Comparison of ENCODE assay signal across 25 cellular contexts in the genomic region with DNA sequence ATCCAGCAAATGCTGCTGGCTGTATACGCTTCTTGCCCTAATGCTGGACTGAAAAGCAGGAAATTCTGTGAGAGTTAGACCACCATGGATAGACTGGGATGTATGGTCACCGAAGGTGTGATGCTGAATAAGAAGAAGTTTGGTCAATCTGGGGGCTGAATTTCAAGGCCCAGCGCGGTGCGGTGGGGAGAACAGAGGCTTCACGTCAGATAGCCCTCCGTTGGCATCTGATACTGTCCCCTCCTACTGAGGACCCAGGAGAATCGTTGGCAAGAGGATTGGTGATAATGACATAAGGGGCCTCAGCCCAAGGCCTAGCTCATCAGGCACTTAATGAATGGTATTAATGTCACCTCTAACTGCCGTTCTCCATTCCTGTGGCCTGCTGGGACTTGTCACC.
"Had no signal": no experiment of that assay in that cellular context is flagged by ENCODE, and none has a peak within 500 bp of the region (broad histone marks: within the 10 kb centered on the region; RNA-seq: fewer than 3 reads in every experiment).

No MANE protein-coding gene starts in this region.

- H3K36me3 Mint-ChIP-seq: mesothelial cell of epicardium; naive B cell; natural killer cell; stimulated activated memory B cell treated with anti-CD40 and anti-IgM and Interleukin-4, amounts not matched to agents 10 μg/mL and 1 μg/mL and 100 μg/mL, for 72 hours; type B pancreatic cell had no signal

- ATAC-seq: left colon; left lung; lower lobe of right lung; natural killer cell; pancreas; psoas muscle; right lobe of liver; stimulated activated memory B cell treated with anti-CD40 and anti-IgM and Interleukin-4, amounts not matched to agents 10 μg/mL and 1 μg/mL and 100 μg/mL, for 72 hours; stimulated activated naive CD8-positive, alpha-beta T cell treated with anti-CD3 and anti-CD28 coated beads, Interleukin-15, amount 100 ng/mL, for 72 hours had no signal

- H3K27me3 Mint-ChIP-seq: stimulated activated memory B cell treated with anti-CD40 and anti-IgM and Interleukin-4, amounts not matched to agents 10 μg/mL and 1 μg/mL and 100 μg/mL, for 72 hours; stimulated activated naive CD8-positive, alpha-beta T cell treated with anti-CD3 and anti-CD28 coated beads, Interleukin-15, amount 100 ng/mL, for 72 hours; type B pancreatic cell had no signal

- DNase-seq: hippocampal formation; kidney; left colon; left lung; lower lobe of right lung; mammary epithelial cell; mesendoderm; naive B cell; natural killer cell; nephron progenitor cell; pancreas; posterior cingulate gyrus; psoas muscle; right lobe of liver; stimulated activated CD4-positive, alpha-beta T cell treated with anti-CD3 and anti-CD28 coated beads, Interleukin-1b, Interleukin-23, amount 100 ng/mL, for 48 hours; stimulated activated CD4-positive, alpha-beta T cell treated with anti-CD3 and anti-CD28 coated beads, Interleukin-2, amount 100 ng/mL, for 48 hours; stimulated activated CD4-positive, alpha-beta T cell treated with anti-CD3 and anti-CD28 coated beads, Interleukin-4, amount 100 ng/mL, for 4 hours; stimulated activated CD8-positive, alpha-beta memory T cell treated with anti-CD3 and anti-CD28 coated beads, Interleukin-4, amount 100 ng/mL, for 48 hours; stimulated activated naive CD4-positive, alpha-beta T cell treated with Interleukin-2 at 50 U/mL for 16 hours; stimulated activated naive CD8-positive, alpha-beta T cell treated with anti-CD3 and anti-CD28 coated beads, Interleukin-15, amount 100 ng/mL, for 72 hours; substantia nigra; uterus had no signal

- H3K9me3 Mint-ChIP-seq: mesothelial cell of epicardium; naive B cell; natural killer cell; stimulated activated memory B cell treated with anti-CD40 and anti-IgM and Interleukin-4, amounts not matched to agents 10 μg/mL and 1 μg/mL and 100 μg/mL, for 72 hours; stimulated activated naive CD8-positive, alpha-beta T cell treated with anti-CD3 and anti-CD28 coated beads, Interleukin-15, amount 100 ng/mL, for 72 hours; type B pancreatic cell had no signal

- H3K27ac Mint-ChIP-seq: mesothelial cell of epicardium; naive B cell; natural killer cell; nephron progenitor cell; stimulated activated memory B cell treated with anti-CD40 and anti-IgM and Interleukin-4, amounts not matched to agents 10 μg/mL and 1 μg/mL and 100 μg/mL, for 72 hours; stimulated activated naive CD8-positive, alpha-beta T cell treated with anti-CD3 and anti-CD28 coated beads, Interleukin-15, amount 100 ng/mL, for 72 hours; type B pancreatic cell had no signal

- H3K4me3 Mint-ChIP-seq: mesothelial cell of epicardium; naive B cell; natural killer cell; nephron progenitor cell; stimulated activated memory B cell treated with anti-CD40 and anti-IgM and Interleukin-4, amounts not matched to agents 10 μg/mL and 1 μg/mL and 100 μg/mL, for 72 hours; stimulated activated naive CD8-positive, alpha-beta T cell treated with anti-CD3 and anti-CD28 coated beads, Interleukin-15, amount 100 ng/mL, for 72 hours; type B pancreatic cell had no signal
